19 cellular contexts compared by ENCODE assay signal in the genomic region with DNA sequence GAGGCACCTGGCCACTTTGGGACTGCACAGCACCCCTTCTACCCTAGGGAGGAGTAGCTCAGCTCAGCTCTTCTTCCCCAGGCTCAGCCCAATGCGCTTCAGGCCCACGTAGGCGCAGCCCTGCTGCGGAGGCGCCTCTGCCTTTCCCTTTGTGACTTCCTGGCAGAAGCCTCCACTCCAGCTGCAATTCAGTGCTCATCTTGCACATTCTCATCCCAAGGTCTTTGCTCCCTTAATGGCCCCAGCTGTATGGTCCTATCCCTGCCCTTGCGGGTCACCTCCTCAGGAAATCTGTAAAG.
DNase-seq lines count a peak whose midpoint lies in the region; ATAC-seq and TF ChIP-seq lines count a peak whose summit lies in the region.
"Had no signal": no experiment of that assay in that cellular context is flagged by ENCODE, and none has a peak within 500 bp of the region (broad histone marks: within the 10 kb centered on the region; RNA-seq: fewer than 3 reads in every experiment).

No MANE protein-coding gene starts in this region.

- H3K9me3 ChIP-seq in neural progenitor cell (ENCODE audit: low read depth), result no peaks in the 10 kb centered on the region
- H3K9me3 ChIP-seq in thoracic aorta, result no peaks in the 10 kb centered on the region

- no peaks in the 10 kb centered on the region for H3K79me2 ChIP-seq in neural progenitor cell (ENCODE audit: low read depth)

- ATAC-seq in thoracic aorta (ENCODE audit: insufficient number of reproducible peaks, low FRiP score, low read depth), result no peak
- ATAC-seq: GM12878 had no signal

- DNase-seq in H7 (peak; percentile 52), neural progenitor cell (ENCODE audit: low spot score) (no peak), thoracic aorta (ENCODE audit: low spot score) (no peak), putamen (ENCODE audit: low spot score) (no peak), foreskin melanocyte (no peak), T-helper 1 cell (no peak)
- DNase-seq: CD4-positive, alpha-beta T cell; COR-L47; DMS79; H9; HFFc6; Kasumi-1; NCI-H2081 treated with DMSO at 0.1 percent for 48 hours; NCI-H2171 treated with DMSO at 0.1 percent for 48 hours; NCI-H446; NCI-H526; SHP77 treated with DMSO at 0.1 percent for 48 hours had no signal

- peaks cover 58% of the 10 kb centered on the region for H3K4me1 Mint-ChIP-seq in neural progenitor cell

- H3K4me1 ChIP-seq in neural progenitor cell (peaks cover 19% of the 10 kb centered on the region), thoracic aorta (ENCODE audit: control insufficient read depth in 1 of 2, low read depth in 2 of 2) (peaks cover 26 to 43% of the 10 kb centered on the region in 2 donors)

- H3K9ac ChIP-seq in neural progenitor cell, result no peak overlapping the region

- TF ChIP-seq CTCF in neural progenitor cell (IDR thresholded peaks at IDR 0.05) (no peak), thoracic aorta (IDR thresholded peaks at IDR 0.05) (no peak)

- H3K4me3 ChIP-seq in H7 (ENCODE audit: insufficient read depth, low read depth, low read length) (no peak overlapping the region), neural progenitor cell (no peak overlapping the region), thoracic aorta (no peak overlapping the region)
- H3K4me3 ChIP-seq: GM12878 had no signal

- H3K36me3 ChIP-seq in H7 (replicated peaks; ENCODE audit: control insufficient read depth, insufficient read depth, low read length) (no peaks in the 10 kb centered on the region), neural progenitor cell (no peaks in the 10 kb centered on the region), thoracic aorta (no peaks in the 10 kb centered on the region)

- peaks cover 6% of the 10 kb centered on the region for H3K9me3 Mint-ChIP-seq in neural progenitor cell
- H3K9me3 Mint-ChIP-seq: CD4-positive, alpha-beta T cell; H9; HFFc6 had no signal

- no peak overlapping the region for H3K4me2 ChIP-seq in neural progenitor cell

- peaks cover 7% of the 10 kb centered on the region for H3K36me3 Mint-ChIP-seq in neural progenitor cell

- H3K27ac Mint-ChIP-seq in neural progenitor cell, result peak overlapping the region; percentile 79
- H3K27ac Mint-ChIP-seq: CD4-positive, alpha-beta T cell; HFFc6 had no signal

- peak overlapping the region; percentile 14 for H3K27ac ChIP-seq in angular gyrus (ENCODE audit: low read depth, low read length)
- H3K27ac ChIP-seq in neural progenitor cell, result no peak overlapping the region
- peak overlapping the region; percentile 64 to 68 for H3K27ac ChIP-seq in thoracic aorta

- no peaks in the 10 kb centered on the region for H4K20me1 ChIP-seq in neural progenitor cell (ENCODE audit: low read depth)

- H3K27me3 ChIP-seq in H7 (ENCODE audit: control insufficient read depth, insufficient read depth, low read length) (no peaks in the 10 kb centered on the region), neural progenitor cell (no peaks in the 10 kb centered on the region), thoracic aorta (replicated peaks; ENCODE audit: insufficient read depth) (no peaks in the 10 kb centered on the region)

- H3K27me3 Mint-ChIP-seq in neural progenitor cell (ENCODE audit: insufficient read depth, low read depth), result peaks cover 8% of the 10 kb centered on the region
- H3K27me3 Mint-ChIP-seq: CD4-positive, alpha-beta T cell had no signal

- no peak overlapping the region for H2AFZ ChIP-seq in neural progenitor cell (replicated peaks)

- H3K4me3 Mint-ChIP-seq in neural progenitor cell, result no peak overlapping the region
- H3K4me3 Mint-ChIP-seq: CD4-positive, alpha-beta T cell; H9; HFFc6 had no signal

- no peaks in the 10 kb centered on the region for H3F3A ChIP-seq in neural progenitor cell (ENCODE audit: low read depth)
